In genomic region chr17:61186996-61187395, GRCh38 we compare ENCODE assay signal across 26 cellular contexts.
"Had no signal": no experiment of that assay in that cellular context is flagged by ENCODE, and none has a peak within 500 bp of the region (broad histone marks: within the 10 kb centered on the region; RNA-seq: fewer than 3 reads in every experiment).

No MANE protein-coding gene starts in this region.

- FAIRE-seq: keratinocyte had no signal

- H3K27me3 Mint-ChIP-seq: naive B cell; progenitor cell of endocrine pancreas; stimulated activated memory B cell treated with anti-CD40 and anti-IgM and Interleukin-4, amounts not matched to agents 10 μg/mL and 1 μg/mL and 100 μg/mL, for 72 hours; stimulated activated naive CD8-positive, alpha-beta T cell treated with anti-CD3 and anti-CD28 coated beads, Interleukin-15, amount 100 ng/mL, for 72 hours; type B pancreatic cell had no signal

- H3K4me3 ChIP-seq: ovary, right atrium auricular region, right lobe of liver, smooth muscle cell, tibial nerve, vagina had no signal

- H3K27me3 ChIP-seq: ovary, right atrium auricular region, right lobe of liver, tibial nerve, vagina had no signal

- H3K4me1 ChIP-seq: right atrium auricular region, right lobe of liver, tibial nerve, vagina had no signal

- H3K9me3 ChIP-seq: ovary, right atrium auricular region, right lobe of liver, tibial nerve, vagina had no signal

- H3K9me3 Mint-ChIP-seq: natural killer cell had no signal

- H3K4me1 Mint-ChIP-seq: stimulated activated memory B cell treated with anti-CD40 and anti-IgM and Interleukin-4, amounts not matched to agents 10 μg/mL and 1 μg/mL and 100 μg/mL, for 72 hours; stimulated activated naive CD8-positive, alpha-beta T cell treated with anti-CD3 and anti-CD28 coated beads, Interleukin-15, amount 100 ng/mL, for 72 hours had no signal

- H3K4me3 Mint-ChIP-seq: naive B cell; natural killer cell; nephron progenitor cell; stimulated activated memory B cell treated with anti-CD40 and anti-IgM and Interleukin-4, amounts not matched to agents 10 μg/mL and 1 μg/mL and 100 μg/mL, for 72 hours; stimulated activated naive CD8-positive, alpha-beta T cell treated with anti-CD3 and anti-CD28 coated beads, Interleukin-15, amount 100 ng/mL, for 72 hours; type B pancreatic cell had no signal

- ATAC-seq: left cardiac atrium; left lobe of liver; natural killer cell; right lobe of liver; stimulated activated memory B cell treated with anti-CD40 and anti-IgM and Interleukin-4, amounts not matched to agents 10 μg/mL and 1 μg/mL and 100 μg/mL, for 72 hours; stimulated activated naive CD8-positive, alpha-beta T cell treated with anti-CD3 and anti-CD28 coated beads, Interleukin-15, amount 100 ng/mL, for 72 hours had no signal

- H3K36me3 ChIP-seq: ovary, right atrium auricular region, right lobe of liver, tibial nerve, vagina had no signal

- H3K27ac ChIP-seq: ovary, right atrium auricular region, right lobe of liver, tibial nerve, vagina had no signal

- H3K27ac Mint-ChIP-seq: natural killer cell; progenitor cell of endocrine pancreas; stimulated activated memory B cell treated with anti-CD40 and anti-IgM and Interleukin-4, amounts not matched to agents 10 μg/mL and 1 μg/mL and 100 μg/mL, for 72 hours; type B pancreatic cell had no signal

- H3K36me3 Mint-ChIP-seq: natural killer cell; stimulated activated memory B cell treated with anti-CD40 and anti-IgM and Interleukin-4, amounts not matched to agents 10 μg/mL and 1 μg/mL and 100 μg/mL, for 72 hours had no signal

- DNase-seq: hippocampal formation; kidney glomerular epithelial cell; left cardiac atrium; mammary epithelial cell; mesenchymal stem cell; naive B cell; natural killer cell; nephron progenitor cell; ovary; right lobe of liver; stimulated activated CD4-positive, alpha-beta T cell treated with anti-CD3 and anti-CD28 coated beads, Interleukin-1b, Interleukin-23, amount 100 ng/mL, for 48 hours; stimulated activated CD4-positive, alpha-beta T cell treated with anti-CD3 and anti-CD28 coated beads, Interleukin-2, amount 100 ng/mL, for 48 hours; stimulated activated CD4-positive, alpha-beta T cell treated with anti-CD3 and anti-CD28 coated beads, Interleukin-4, amount 100 ng/mL, for 4 hours; stimulated activated CD8-positive, alpha-beta memory T cell treated with anti-CD3 and anti-CD28 coated beads, Interleukin-4, amount 100 ng/mL, for 48 hours; stimulated activated naive CD4-positive, alpha-beta T cell treated with Interleukin-2 at 50 U/mL for 16 hours; stimulated activated naive CD8-positive, alpha-beta T cell treated with anti-CD3 and anti-CD28 coated beads, Interleukin-15, amount 100 ng/mL, for 72 hours; substantia nigra had no signal
